16 cellular contexts compared by ENCODE assay signal in the genomic region with DNA sequence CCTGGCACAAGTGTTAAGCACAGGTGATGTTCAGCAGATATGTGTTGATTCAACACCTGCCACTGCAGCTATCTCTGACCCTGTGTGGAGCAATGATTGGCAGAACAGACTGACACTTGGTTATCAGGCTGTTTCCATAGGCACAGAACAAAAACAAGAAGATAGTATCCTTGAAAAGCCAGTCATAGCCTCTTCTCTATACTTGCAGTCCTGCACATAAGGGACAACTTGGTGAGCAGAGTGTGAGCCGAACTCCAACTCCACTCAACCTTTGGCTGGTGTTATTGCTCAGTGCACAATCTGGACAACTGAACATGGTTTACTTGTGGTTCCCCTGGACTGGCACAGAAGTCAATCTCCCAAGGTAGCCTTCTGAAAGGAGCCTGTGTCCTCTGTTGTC.
A peak's percentile ranks its signal among the peaks of the same experiment; 100 is the strongest.
DNase-seq lines count a peak whose midpoint lies in the region; ATAC-seq and TF ChIP-seq lines count a peak whose summit lies in the region.
"Had no signal": no experiment of that assay in that cellular context is flagged by ENCODE, and none has a peak within 500 bp of the region (broad histone marks: within the 10 kb centered on the region; RNA-seq: fewer than 3 reads in every experiment).

No MANE protein-coding gene starts in this region.

- no peak overlapping the region for H2BK5ac ChIP-seq in mesenchymal stem cell (ENCODE audit: low read depth, low read length, poor library complexity, severe bottlenecking)

- peaks cover 4% of the 10 kb centered on the region for H3K27me3 Mint-ChIP-seq in activated T-cell treated with anti-CD3 and anti-CD28 coated beads, Interleukin-2, amount 50 U/mL, for 24 hours
- H3K27me3 Mint-ChIP-seq: CD4-positive, CD25-positive, alpha-beta regulatory T cell had no signal

- no peak overlapping the region for H2BK15ac ChIP-seq in mesenchymal stem cell (ENCODE audit: low read depth, poor library complexity, severe bottlenecking)

- no peak overlapping the region for H3K27ac Mint-ChIP-seq in activated T-cell treated with anti-CD3 and anti-CD28 coated beads, Interleukin-2, amount 50 U/mL, for 24 hours

- H3K4me3 Mint-ChIP-seq in activated T-cell treated with anti-CD3 and anti-CD28 coated beads, Interleukin-2, amount 50 U/mL, for 24 hours = no peak overlapping the region
- H3K4me3 Mint-ChIP-seq: CD4-positive, CD25-positive, alpha-beta regulatory T cell had no signal

- no peak for DNase-seq in right cardiac atrium
- DNase-seq in left ventricle myocardium superior = no peak
- no peak for DNase-seq in brain microvascular endothelial cell
- DNase-seq in mesenchymal stem cell = no peak
- no peak for DNase-seq in suprapubic skin (ENCODE audit: low spot score in 2 of 2)
- no peak for DNase-seq in hepatic stellate cell (ENCODE audit: low spot score)
- DNase-seq in NCI-H510A (lab: John Stamatoyannopoulos, UW) = no peak
- DNase-seq in activated T-cell treated with anti-CD3 and anti-CD28 coated beads, Interleukin-2, amount 50 U/mL, for 24 hours = no peak
- DNase-seq: 8988T; ACHN; CD4-positive, CD25-positive, alpha-beta regulatory T cell; DMS53; GF-D8 had no signal

- H3K9me3 ChIP-seq in right cardiac atrium (ENCODE audit: control insufficient read depth, low read length) = no peaks in the 10 kb centered on the region
- no peaks in the 10 kb centered on the region for H3K9me3 ChIP-seq in mesenchymal stem cell (ENCODE audit: control insufficient read depth, low read length)
- no peaks in the 10 kb centered on the region for H3K9me3 ChIP-seq in suprapubic skin
- H3K9me3 ChIP-seq: BLaER1 treated with 17β-estradiol and CSF1 and Interleukin-3, amounts not matched to agents 10 nM and 100 nM had no signal

- H3K27ac ChIP-seq in right cardiac atrium (ENCODE audit: low read length) = no peak overlapping the region
- peak overlapping the region; percentile 64 for H3K27ac ChIP-seq in brain microvascular endothelial cell
- no peak overlapping the region for H3K27ac ChIP-seq in mesenchymal stem cell (ENCODE audit: low read length, poor library complexity, severe bottlenecking)
- peak overlapping the region; percentile 20 for H3K27ac ChIP-seq in suprapubic skin
- H3K27ac ChIP-seq: BLaER1 treated with 17β-estradiol and CSF1 and Interleukin-3, amounts not matched to agents 10 nM and 100 nM; HL-60 had no signal

- H4K91ac ChIP-seq in mesenchymal stem cell (ENCODE audit: low read length) = no peak overlapping the region

- peaks cover 14% of the 10 kb centered on the region for H3K79me1 ChIP-seq in mesenchymal stem cell (replicated peaks; ENCODE audit: low read length, poor library complexity, severe bottlenecking)

- in situ Hi-C loops in brain microvascular endothelial cell (cut with HindIII; ENCODE audit: low pct_ligation_motif_present, low sequenced_read_pairs) = no loop called here

- H3K23ac ChIP-seq in mesenchymal stem cell (ENCODE audit: low read length in 2 of 2) = no peak overlapping the region

- H3K36me3 Mint-ChIP-seq in activated T-cell treated with anti-CD3 and anti-CD28 coated beads, Interleukin-2, amount 50 U/mL, for 24 hours (ENCODE audit: low read depth) = no peaks in the 10 kb centered on the region
- H3K36me3 Mint-ChIP-seq: CD4-positive, CD25-positive, alpha-beta regulatory T cell had no signal

- H3K4me3 ChIP-seq in right cardiac atrium (ENCODE audit: low read length) (no peak overlapping the region), brain microvascular endothelial cell (ENCODE audit: low read depth, low read length) (no peak overlapping the region), mesenchymal stem cell (ENCODE audit: insufficient read depth in 1 of 2, low read depth in 1 of 2, low read length in 2 of 2) (peak overlapping the region in 1 of 2 experiments; percentile 32), suprapubic skin (no peak overlapping the region)
- H3K4me3 ChIP-seq: BLaER1 treated with 17β-estradiol and CSF1 and Interleukin-3, amounts not matched to agents 10 nM and 100 nM had no signal

- H4K8ac ChIP-seq in mesenchymal stem cell (ENCODE audit: low read length) = no peak overlapping the region

- peak; percentile 59 to 87 for ATAC-seq in right cardiac atrium
- no peak for ATAC-seq in left ventricle myocardium superior
- ATAC-seq: HCT116 had no signal

- H2AFZ ChIP-seq in mesenchymal stem cell (ENCODE audit: low read depth, low read length) = no peak overlapping the region

- TF ChIP-seq POLR2A in suprapubic skin (IDR thresholded peaks at IDR 0.05) = no peak

- H3K4me1 Mint-ChIP-seq in activated T-cell treated with anti-CD3 and anti-CD28 coated beads, Interleukin-2, amount 50 U/mL, for 24 hours (ENCODE audit: low read depth) = no peaks in the 10 kb centered on the region
- H3K4me1 Mint-ChIP-seq: CD4-positive, CD25-positive, alpha-beta regulatory T cell had no signal

- no peak overlapping the region for H2BK120ac ChIP-seq in mesenchymal stem cell (ENCODE audit: low read depth, low read length)

- H3K4me2 ChIP-seq in mesenchymal stem cell (ENCODE audit: low read length, poor library complexity, severe bottlenecking) = no peak overlapping the region
- H3K4me2 ChIP-seq: BLaER1 treated with 17β-estradiol and CSF1 and Interleukin-3, amounts not matched to agents 10 nM and 100 nM had no signal

- H3K4ac ChIP-seq in mesenchymal stem cell (ENCODE audit: low read depth in 1 of 2, low read length in 2 of 2) = peak overlapping the region in 1 of 2 experiments; percentile 10

- peak overlapping the region; percentile 79 for H3K9ac ChIP-seq in mesenchymal stem cell (ENCODE audit: low read length)
- H3K9ac ChIP-seq: BLaER1 treated with 17β-estradiol and CSF1 and Interleukin-3, amounts not matched to agents 10 nM and 100 nM had no signal

- 67% methylated on average over 1 of the region's 1 CpG for WGBS in right cardiac atrium
- WGBS in mesenchymal stem cell = 100% methylated on average over 1 of the region's 1 CpG
- WGBS in suprapubic skin = 89% methylated on average over 1 of the region's 1 CpG

- peak overlapping the region; percentile 0 to 79 for H3K18ac ChIP-seq in mesenchymal stem cell (ENCODE audit: low read depth in 1 of 2, low read length in 2 of 2)

- peaks cover 3% of the 10 kb centered on the region for H3K4me1 ChIP-seq in right cardiac atrium (ENCODE audit: control insufficient read depth, insufficient read depth, low read length)
- peaks cover 16% of the 10 kb centered on the region for H3K4me1 ChIP-seq in mesenchymal stem cell (ENCODE audit: control insufficient read depth, insufficient read depth, low read depth, low read length)
- H3K4me1 ChIP-seq in suprapubic skin = no peaks in the 10 kb centered on the region

- intact Hi-C loops in right cardiac atrium (cut with DNase I) = no loop called here
- intact Hi-C loops in left ventricle myocardium superior (cut with micrococcal nuclease) = no loop called here

- H3K27me3 ChIP-seq in right cardiac atrium (ENCODE audit: control insufficient read depth, insufficient read depth) (no peaks in the 10 kb centered on the region), brain microvascular endothelial cell (replicated peaks) (no peaks in the 10 kb centered on the region), mesenchymal stem cell (ENCODE audit: control insufficient read depth in 1 of 2, insufficient read depth in 1 of 2, low read length in 2 of 2) (no peaks in the 10 kb centered on the region), suprapubic skin (no peaks in the 10 kb centered on the region)
- H3K27me3 ChIP-seq: BLaER1 treated with 17β-estradiol and CSF1 and Interleukin-3, amounts not matched to agents 10 nM and 100 nM had no signal

- no peak overlapping the region for H2AK5ac ChIP-seq in mesenchymal stem cell (ENCODE audit: low read length, severe bottlenecking)

- no peak overlapping the region for H3K14ac ChIP-seq in mesenchymal stem cell (ENCODE audit: low read length in 2 of 2)

- H3K36me3 ChIP-seq in brain microvascular endothelial cell (replicated peaks) (peaks cover 10% of the 10 kb centered on the region), mesenchymal stem cell (ENCODE audit: control insufficient read depth in 1 of 2, insufficient read depth in 2 of 2, low read depth in 1 of 2, low read length in 2 of 2) (peaks cover 3% of the 10 kb centered on the region in 2 experiments), suprapubic skin (no peaks in the 10 kb centered on the region)
- H3K36me3 ChIP-seq: BLaER1 treated with 17β-estradiol and CSF1 and Interleukin-3, amounts not matched to agents 10 nM and 100 nM had no signal

- TF ChIP-seq CTCF in brain microvascular endothelial cell (IDR thresholded peaks at IDR 0.05; ENCODE audit: low read depth, low read length, missing control alignments) = no peak
- TF ChIP-seq CTCF in suprapubic skin (IDR thresholded peaks at IDR 0.05) = no peak

- H3K9me3 Mint-ChIP-seq in activated T-cell treated with anti-CD3 and anti-CD28 coated beads, Interleukin-2, amount 50 U/mL, for 24 hours = no peaks in the 10 kb centered on the region

- peak overlapping the region; percentile 6 to 83 for H2BK12ac ChIP-seq in mesenchymal stem cell (ENCODE audit: low read length in 2 of 2)

- TF ChIP-seq EP300 in suprapubic skin (IDR thresholded peaks at IDR 0.05) = no peak

Comparison
In these comparisons a context has a peak if more than half of its experiments do, and no peak if none do; other contexts are left out.
1. H3K27ac ChIP-seq: peak in brain microvascular endothelial cell (single experiment) and suprapubic skin (single experiment); none in right cardiac atrium (single experiment) and mesenchymal stem cell (single experiment).